Comparison of ENCODE assay signal across 1 cellular context in the genomic region with DNA sequence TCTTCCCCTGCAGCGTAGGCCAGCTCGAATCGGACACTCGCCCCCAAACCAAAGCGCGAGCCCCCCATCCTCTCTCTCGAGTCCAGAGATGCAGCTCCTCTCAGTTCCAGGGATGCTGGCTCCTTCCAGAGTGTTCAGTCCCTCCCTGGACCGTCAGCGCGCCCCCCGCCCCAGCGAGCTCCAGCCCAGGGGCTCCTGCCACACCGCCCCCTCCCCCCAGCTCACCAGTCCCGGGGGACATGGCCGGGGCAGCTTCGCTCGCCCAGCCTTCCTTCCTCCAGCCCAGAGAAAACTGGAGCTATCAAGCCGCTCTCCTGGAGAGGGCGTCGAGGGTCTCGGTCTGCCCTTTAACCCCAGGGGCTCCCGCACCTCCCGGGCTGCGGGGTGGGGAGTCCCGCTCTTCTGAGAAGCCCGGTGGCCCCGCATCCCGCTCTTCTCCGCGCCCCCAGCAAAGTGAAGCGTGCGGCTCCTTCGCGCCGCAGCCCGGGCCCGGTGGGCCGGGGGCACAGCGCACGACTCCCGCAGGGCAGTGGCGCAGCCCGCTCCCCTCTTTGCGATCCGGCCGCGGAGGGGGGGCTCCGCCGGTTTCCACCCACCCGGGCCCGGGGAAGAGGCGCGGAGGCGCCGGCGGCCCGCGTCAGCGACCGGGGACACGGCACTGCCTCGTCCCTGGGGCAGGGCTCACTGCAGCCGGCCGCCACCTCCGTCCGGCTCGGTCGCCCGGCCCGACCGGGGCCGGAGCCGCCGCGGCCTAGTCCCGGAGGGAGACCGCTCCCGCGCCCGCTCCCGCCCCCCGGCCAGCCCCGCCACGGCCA.
TF ChIP-seq lines count a peak whose summit lies in the region.

No MANE protein-coding gene starts in this region.

TF ChIP-seq in HepG2, 621 proteins besides CTCF, POLR2A, EP300 and RAD21 (continued from another document and continues in another):
- TF ChIP-seq DNMT3B (CRISPR knock-in tag; conservative IDR thresholded peaks at IDR 0.05) (no peak), STAG1 (CRISPR knock-in tag; IDR thresholded peaks at IDR 0.05) (no peak), YEATS4 (CRISPR knock-in tag; IDR thresholded peaks at IDR 0.05; ENCODE audit: borderline replicate concordance) (no peak), ATM (IDR thresholded peaks at IDR 0.05; ENCODE audit: borderline replicate concordance) (no peak), BRCA1 (CRISPR knock-in tag; IDR thresholded peaks at IDR 0.05) (no peak), ARNT2 (CRISPR knock-in tag; IDR thresholded peaks at IDR 0.05; ENCODE audit: low read depth) (peak; percentile 60; the same call in 1 of the 2 replicates), SMAD1 (CRISPR knock-in tag; IDR thresholded peaks at IDR 0.05; ENCODE audit: borderline replicate concordance, low read depth) (no peak), RXRA (CRISPR knock-in tag; IDR thresholded peaks at IDR 0.05) (no peak), ZFX (CRISPR knock-in tag; IDR thresholded peaks at IDR 0.05; ENCODE audit: low read depth) (peak; percentile 5; the same call in 1 of the 2 replicates), ZNF563 (CRISPR knock-in tag; IDR thresholded peaks at IDR 0.05) (peak; percentile 28; the same call in 1 of the 2 replicates), NR2F6 (IDR thresholded peaks at IDR 0.05) (no peak), NR2F6 (CRISPR knock-in tag; IDR thresholded peaks at IDR 0.05) (peak; percentile 39; the same call in 1 of the 2 replicates), NFIC (IDR thresholded peaks at IDR 0.05; ENCODE audit: low read length) (no peak), ZNF543 (CRISPR knock-in tag; IDR thresholded peaks at IDR 0.05) (peak; percentile 92; the same call in 1 of the 2 replicates), MAX (IDR thresholded peaks at IDR 0.05) (0 out of 2 replicates have a peak, but pooled peaks have one; percentile 1), ZNF253 (CRISPR knock-in tag; IDR thresholded peaks at IDR 0.05; ENCODE audit: borderline replicate concordance) (no peak), ZBTB20 (CRISPR knock-in tag; IDR thresholded peaks at IDR 0.05; ENCODE audit: borderline replicate concordance, low read depth) (no peak), RARA (CRISPR knock-in tag; IDR thresholded peaks at IDR 0.05) (no peak), ZNF891 (CRISPR knock-in tag; IDR thresholded peaks at IDR 0.05) (peak; percentile 29; the same call in 1 of the 2 replicates), EEA1 (CRISPR knock-in tag; IDR thresholded peaks at IDR 0.05; ENCODE audit: borderline replicate concordance) (no peak), ZNF841 (CRISPR knock-in tag; IDR thresholded peaks at IDR 0.05; ENCODE audit: borderline replicate concordance) (no peak), DR1 (CRISPR knock-in tag; IDR thresholded peaks at IDR 0.05) (no peak), ERF (CRISPR knock-in tag; IDR thresholded peaks at IDR 0.05) (no peak), PCBP2 (optimal IDR thresholded peaks at IDR 0.05; ENCODE audit: low read depth, low read length, poor library complexity, severe bottlenecking) (no peak), ZNF790 (CRISPR knock-in tag; IDR thresholded peaks at IDR 0.05; ENCODE audit: borderline replicate concordance) (peak; percentile 67; the same call in 1 of the 2 replicates), ZNF329 (CRISPR knock-in tag; IDR thresholded peaks at IDR 0.05; ENCODE audit: low read depth) (0 out of 2 replicates have a peak, but pooled peaks have one; percentile 26), NR2C2 (CRISPR knock-in tag; IDR thresholded peaks at IDR 0.05; ENCODE audit: borderline replicate concordance) (peak; percentile 86), ZNF878 (CRISPR knock-in tag; IDR thresholded peaks at IDR 0.05) (no peak), KLF12 (CRISPR knock-in tag; IDR thresholded peaks at IDR 0.05; ENCODE audit: borderline replicate concordance) (no peak), ZNF740 (CRISPR knock-in tag; IDR thresholded peaks at IDR 0.05) (0 out of 2 replicates have a peak, but pooled peaks have one; percentile 27), IRF1 (CRISPR knock-in tag; IDR thresholded peaks at IDR 0.05; ENCODE audit: low read depth) (no peak), AHDC1 (CRISPR knock-in tag; IDR thresholded peaks at IDR 0.05; ENCODE audit: borderline replicate concordance) (no peak), USF2 (IDR thresholded peaks at IDR 0.05; ENCODE audit: low read depth, low read length) (no peak), USF2 (CRISPR knock-in tag; IDR thresholded peaks at IDR 0.05; ENCODE audit: borderline replicate concordance) (no peak), ZNF251 (CRISPR knock-in tag; IDR thresholded peaks at IDR 0.05) (no peak), KMT2A (CRISPR knock-in tag; IDR thresholded peaks at IDR 0.05) (peak; percentile 45; the same call in 1 of the 2 replicates), AGO2 (optimal IDR thresholded peaks at IDR 0.05; ENCODE audit: low read depth, low read length) (peak; percentile 72), ZNF441 (CRISPR knock-in tag; IDR thresholded peaks at IDR 0.05; ENCODE audit: borderline replicate concordance) (0 out of 2 replicates have a peak, but pooled peaks have one; percentile 30), ETV5 (CRISPR knock-in tag; IDR thresholded peaks at IDR 0.05; ENCODE audit: borderline replicate concordance) (no peak), ZNF501 (CRISPR knock-in tag; IDR thresholded peaks at IDR 0.05) (0 out of 2 replicates have a peak, but pooled peaks have one; percentile 34), ZNF354B (CRISPR knock-in tag; IDR thresholded peaks at IDR 0.05) (no peak)
- TF ChIP-seq, protein P1, sequence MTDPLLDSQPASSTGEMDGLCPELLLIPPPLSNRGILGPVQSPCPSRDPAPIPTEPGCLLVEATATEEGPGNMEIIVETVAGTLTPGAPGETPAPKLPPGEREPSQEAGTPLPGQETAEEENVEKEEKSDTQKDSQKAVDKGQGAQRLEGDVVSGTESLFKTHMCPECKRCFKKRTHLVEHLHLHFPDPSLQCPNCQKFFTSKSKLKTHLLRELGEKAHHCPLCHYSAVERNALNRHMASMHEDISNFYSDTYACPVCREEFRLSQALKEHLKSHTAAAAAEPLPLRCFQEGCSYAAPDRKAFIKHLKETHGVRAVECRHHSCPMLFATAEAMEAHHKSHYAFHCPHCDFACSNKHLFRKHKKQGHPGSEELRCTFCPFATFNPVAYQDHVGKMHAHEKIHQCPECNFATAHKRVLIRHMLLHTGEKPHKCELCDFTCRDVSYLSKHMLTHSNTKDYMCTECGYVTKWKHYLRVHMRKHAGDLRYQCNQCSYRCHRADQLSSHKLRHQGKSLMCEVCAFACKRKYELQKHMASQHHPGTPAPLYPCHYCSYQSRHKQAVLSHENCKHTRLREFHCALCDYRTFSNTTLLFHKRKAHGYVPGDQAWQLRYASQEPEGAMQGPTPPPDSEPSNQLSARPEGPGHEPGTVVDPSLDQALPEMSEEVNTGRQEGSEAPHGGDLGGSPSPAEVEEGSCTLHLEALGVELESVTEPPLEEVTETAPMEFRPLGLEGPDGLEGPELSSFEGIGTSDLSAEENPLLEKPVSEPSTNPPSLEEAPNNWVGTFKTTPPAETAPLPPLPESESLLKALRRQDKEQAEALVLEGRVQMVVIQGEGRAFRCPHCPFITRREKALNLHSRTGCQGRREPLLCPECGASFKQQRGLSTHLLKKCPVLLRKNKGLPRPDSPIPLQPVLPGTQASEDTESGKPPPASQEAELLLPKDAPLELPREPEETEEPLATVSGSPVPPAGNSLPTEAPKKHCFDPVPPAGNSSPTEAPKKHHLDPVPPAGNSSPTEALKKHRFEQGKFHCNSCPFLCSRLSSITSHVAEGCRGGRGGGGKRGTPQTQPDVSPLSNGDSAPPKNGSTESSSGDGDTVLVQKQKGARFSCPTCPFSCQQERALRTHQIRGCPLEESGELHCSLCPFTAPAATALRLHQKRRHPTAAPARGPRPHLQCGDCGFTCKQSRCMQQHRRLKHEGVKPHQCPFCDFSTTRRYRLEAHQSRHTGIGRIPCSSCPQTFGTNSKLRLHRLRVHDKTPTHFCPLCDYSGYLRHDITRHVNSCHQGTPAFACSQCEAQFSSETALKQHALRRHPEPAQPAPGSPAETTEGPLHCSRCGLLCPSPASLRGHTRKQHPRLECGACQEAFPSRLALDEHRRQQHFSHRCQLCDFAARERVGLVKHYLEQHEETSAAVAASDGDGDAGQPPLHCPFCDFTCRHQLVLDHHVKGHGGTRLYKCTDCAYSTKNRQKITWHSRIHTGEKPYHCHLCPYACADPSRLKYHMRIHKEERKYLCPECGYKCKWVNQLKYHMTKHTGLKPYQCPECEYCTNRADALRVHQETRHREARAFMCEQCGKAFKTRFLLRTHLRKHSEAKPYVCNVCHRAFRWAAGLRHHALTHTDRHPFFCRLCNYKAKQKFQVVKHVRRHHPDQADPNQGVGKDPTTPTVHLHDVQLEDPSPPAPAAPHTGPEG (CRISPR knock-in tag; IDR thresholded peaks at IDR 0.05), result no peak
- TF ChIP-seq, protein P2, sequence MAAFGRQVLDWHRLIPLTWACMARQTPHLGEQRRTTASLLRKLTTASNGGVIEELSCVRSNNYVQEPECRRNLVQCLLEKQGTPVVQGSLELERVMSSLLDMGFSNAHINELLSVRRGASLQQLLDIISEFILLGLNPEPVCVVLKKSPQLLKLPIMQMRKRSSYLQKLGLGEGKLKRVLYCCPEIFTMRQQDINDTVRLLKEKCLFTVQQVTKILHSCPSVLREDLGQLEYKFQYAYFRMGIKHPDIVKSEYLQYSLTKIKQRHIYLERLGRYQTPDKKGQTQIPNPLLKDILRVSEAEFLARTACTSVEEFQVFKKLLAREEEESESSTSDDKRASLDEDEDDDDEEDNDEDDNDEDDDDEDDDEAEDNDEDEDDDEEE (CRISPR knock-in tag; IDR thresholded peaks at IDR 0.05), result 0 out of 2 replicates have a peak, but pooled peaks have one; percentile 57
